ENCODE assay signal across 14 cellular contexts in genomic region chr7:133530682-133531081, GRCh38.
DNase-seq lines count a peak whose midpoint lies in the region; ATAC-seq and TF ChIP-seq lines count a peak whose summit lies in the region.
"Had no signal": no experiment of that assay in that cellular context is flagged by ENCODE, and none has a peak within 500 bp of the region (broad histone marks: within the 10 kb centered on the region; RNA-seq: fewer than 3 reads in every experiment).

No MANE protein-coding gene starts in this region.

- no peaks in the 10 kb centered on the region for H3K79me2 ChIP-seq in GM23248 (ENCODE audit: insufficient read depth)

- intact Hi-C loops in left cardiac atrium (cut with DNase I): no loop called here

- 83 to 84% methylated on average over 4 of the region's 4 CpGs for WGBS in GM23248 (ENCODE audit: low coverage in 1 of 2, low lambda C conversion rate in 2 of 2, missing lambda C conversion rate in 2 of 2), 2 experiments

- no peak overlapping the region for H3K9ac ChIP-seq in GM23248

- peak; percentile 70 to 80 for ATAC-seq in left cardiac atrium
- no peak for ATAC-seq in HG02981 (IDR thresholded peaks at IDR 0.05; ENCODE audit: unreplicated experiment)
- no peak for ATAC-seq in GM18505 (IDR thresholded peaks at IDR 0.05; ENCODE audit: unreplicated experiment)
- ATAC-seq in HG02852 (IDR thresholded peaks at IDR 0.05; ENCODE audit: unreplicated experiment): no peak
- ATAC-seq: K562; stimulated activated memory B cell treated with anti-CD40 and anti-IgM and Interleukin-4, amounts not matched to agents 10 μg/mL and 1 μg/mL and 100 μg/mL, for 72 hours had no signal

- no peaks in the 10 kb centered on the region for H3K36me3 ChIP-seq in GM23248 (ENCODE audit: low read depth)

- 0 out of 2 replicates have a peak, but pooled peaks cover 5% of the 10 kb centered on the region for H3K9me2 ChIP-seq in GM23248 (ENCODE audit: insufficient read depth)

- no peak overlapping the region for H3K4me2 ChIP-seq in GM23248 (ENCODE audit: unreplicated experiment)

- H3K27me3 ChIP-seq in GM23248 (replicated peaks; ENCODE audit: insufficient read depth): no peaks in the 10 kb centered on the region

- no peak overlapping the region for H3K4me3 ChIP-seq in GM23248
- H3K4me3 ChIP-seq: K562 had no signal

- H3K9me3 ChIP-seq in GM23248 (ENCODE audit: low read depth): no peaks in the 10 kb centered on the region

- peaks cover 6% of the 10 kb centered on the region for H3K4me1 ChIP-seq in GM23248 (ENCODE audit: insufficient read depth)

- no peak for TF ChIP-seq POLR2A in GM18505 (IDR thresholded peaks at IDR 0.05; ENCODE audit: borderline replicate concordance, extremely low read depth, insufficient read depth, insufficient read length)

- DNase-seq in AG08395 (ENCODE audit: low spot score): peak; percentile 20
- peak; percentile 56 for DNase-seq in GM23248
- peak; percentile 79 for DNase-seq in amniotic epithelial cell (ENCODE audit: low read depth)
- DNase-seq in left cardiac atrium: no peak
- no peak for DNase-seq in SW 1271 (lab: John Stamatoyannopoulos, UW)
- DNase-seq: activated gamma-delta T cell treated with Interleukin-2 at 50 U/mL for 16 hours; CD4-positive, CD25-positive, alpha-beta regulatory T cell; erythroblast; stimulated activated CD4-positive, alpha-beta T cell treated with anti-CD3 and anti-CD28 coated beads, Interleukin-2, amount 100 ng/mL, for 48 hours had no signal

- no peaks in the 10 kb centered on the region for H4K20me1 ChIP-seq in GM23248 (ENCODE audit: insufficient read depth)

- no peak overlapping the region for H3K27ac ChIP-seq in GM23248

- H2AFZ ChIP-seq in GM23248: no peak overlapping the region

- no peaks in the 10 kb centered on the region for H3F3A ChIP-seq in GM23248 (ENCODE audit: insufficient read depth)

- in situ Hi-C loops in GM23248 (cut with MboI): no loop called here

Comparison
In these comparisons a context has a peak if more than half of its experiments do, and no peak if none do; other contexts are left out.
1. DNase-seq: peak in AG08395 (single experiment), GM23248 (single experiment) and amniotic epithelial cell (single experiment); none in left cardiac atrium (single experiment) and SW 1271 (0 of 2).
2. ATAC-seq: peak in left cardiac atrium (2 of 2); none in HG02981 (single experiment), GM18505 (single experiment) and HG02852 (single experiment).